1 cellular context compared by ENCODE assay signal in genomic region chr17:50693041-50693682, GRCh38.
TF ChIP-seq lines count a peak whose summit lies in the region.

No MANE protein-coding gene starts in this region.

TF ChIP-seq in HepG2, 621 proteins besides CTCF, POLR2A, EP300 and RAD21 (continued from another document and continues in another):
- 0 out of 2 replicates have a peak, but pooled peaks have one; percentile 29 for TF ChIP-seq PATZ1 (CRISPR knock-in tag; IDR thresholded peaks at IDR 0.05)
- no peak for TF ChIP-seq ZSCAN12 (CRISPR knock-in tag; IDR thresholded peaks at IDR 0.05)
- no peak for TF ChIP-seq ATM (IDR thresholded peaks at IDR 0.05; ENCODE audit: borderline replicate concordance)
- TF ChIP-seq BRCA1 (CRISPR knock-in tag; IDR thresholded peaks at IDR 0.05), result no peak
- TF ChIP-seq HES4 (CRISPR knock-in tag; IDR thresholded peaks at IDR 0.05; ENCODE audit: borderline replicate concordance), result no peak
- TF ChIP-seq LBX2 (CRISPR knock-in tag; IDR thresholded peaks at IDR 0.05; ENCODE audit: borderline replicate concordance), result no peak
- no peak for TF ChIP-seq RNF2 (conservative IDR thresholded peaks at IDR 0.05; ENCODE audit: low read depth)
- no peak for TF ChIP-seq PHF20 (CRISPR knock-in tag; IDR thresholded peaks at IDR 0.05)
- peak; percentile 52; the same call in 1 of the 2 replicates for TF ChIP-seq ISL2 (CRISPR knock-in tag; IDR thresholded peaks at IDR 0.05)
- TF ChIP-seq ONECUT2 (CRISPR knock-in tag; IDR thresholded peaks at IDR 0.05), result no peak
- TF ChIP-seq STAG1 (CRISPR knock-in tag; IDR thresholded peaks at IDR 0.05), result no peak
- no peak for TF ChIP-seq ZNF670 (CRISPR knock-in tag; IDR thresholded peaks at IDR 0.05; ENCODE audit: borderline replicate concordance)
- TF ChIP-seq KLF6 (CRISPR knock-in tag; IDR thresholded peaks at IDR 0.05), result peak; percentile 29; the same call in 1 of the 2 replicates
- TF ChIP-seq FOXJ3 (CRISPR knock-in tag; IDR thresholded peaks at IDR 0.05; ENCODE audit: borderline replicate concordance), result peak; percentile 51; the same call in 1 of the 2 replicates
- TF ChIP-seq MATR3 (CRISPR knock-in tag; IDR thresholded peaks at IDR 0.05), result no peak
- TF ChIP-seq SKI (IDR thresholded peaks at IDR 0.05; ENCODE audit: partially characterized antibody), result no peak
- no peak for TF ChIP-seq SP2 (CRISPR knock-in tag; IDR thresholded peaks at IDR 0.05)
- no peak for TF ChIP-seq PAWR (CRISPR knock-in tag; IDR thresholded peaks at IDR 0.05; ENCODE audit: borderline replicate concordance)
- no peak for TF ChIP-seq SP4 (CRISPR knock-in tag; IDR thresholded peaks at IDR 0.05)
- TF ChIP-seq KDM1A (CRISPR knock-in tag; IDR thresholded peaks at IDR 0.05), result no peak
- no peak for TF ChIP-seq ZNF605 (CRISPR knock-in tag; IDR thresholded peaks at IDR 0.05)
- TF ChIP-seq BATF2 (CRISPR knock-in tag; IDR thresholded peaks at IDR 0.05), result no peak
- TF ChIP-seq SMAD9 (CRISPR knock-in tag; IDR thresholded peaks at IDR 0.05), result no peak
- TF ChIP-seq ZBTB33 (CRISPR knock-in tag; IDR thresholded peaks at IDR 0.05), result no peak
- 0 out of 2 replicates have a peak, but pooled peaks have one; percentile 5 for TF ChIP-seq POLR2AphosphoS5 (IDR thresholded peaks at IDR 0.05; ENCODE audit: low read depth, low read length)
- no peak for TF ChIP-seq ZFY (CRISPR knock-in tag; IDR thresholded peaks at IDR 0.05)
- TF ChIP-seq ZNF549 (CRISPR knock-in tag; IDR thresholded peaks at IDR 0.05), result no peak
- no peak for TF ChIP-seq ZNF556 (CRISPR knock-in tag; IDR thresholded peaks at IDR 0.05; ENCODE audit: borderline replicate concordance)
- no peak for TF ChIP-seq ZNF33B (CRISPR knock-in tag; IDR thresholded peaks at IDR 0.05)
- peak; percentile 74 for TF ChIP-seq CREM (IDR thresholded peaks at IDR 0.05)
- TF ChIP-seq CREM (CRISPR knock-in tag; IDR thresholded peaks at IDR 0.05), result no peak
- TF ChIP-seq KLF13 (CRISPR knock-in tag; IDR thresholded peaks at IDR 0.05), result no peak
- no peak for TF ChIP-seq ZNF496 (CRISPR knock-in tag; IDR thresholded peaks at IDR 0.05; ENCODE audit: insufficient replicate concordance)
- TF ChIP-seq ZNF136 (CRISPR knock-in tag; IDR thresholded peaks at IDR 0.05; ENCODE audit: low read depth), result no peak
- TF ChIP-seq ZNF660 (CRISPR knock-in tag; IDR thresholded peaks at IDR 0.05; ENCODE audit: borderline replicate concordance, low read depth), result no peak
- no peak for TF ChIP-seq DNMT1 (CRISPR knock-in tag; IDR thresholded peaks at IDR 0.05)
- TF ChIP-seq CREB3 (CRISPR knock-in tag; IDR thresholded peaks at IDR 0.05), result no peak
- TF ChIP-seq HNF4G (IDR thresholded peaks at IDR 0.05; ENCODE audit: borderline replicate concordance, low read depth, low read length), result no peak
- no peak for TF ChIP-seq HNF4G (CRISPR knock-in tag; IDR thresholded peaks at IDR 0.05; ENCODE audit: borderline replicate concordance, low read depth)
- TF ChIP-seq SYNCRIP (IDR thresholded peaks at IDR 0.05; ENCODE audit: insufficient read depth, low read depth, low read length), result no peak
- no peak for TF ChIP-seq ZFAT (CRISPR knock-in tag; conservative IDR thresholded peaks at IDR 0.05)
- TF ChIP-seq ZNF589 (CRISPR knock-in tag; conservative IDR thresholded peaks at IDR 0.05), result no peak
- TF ChIP-seq ZNF280D (CRISPR knock-in tag; IDR thresholded peaks at IDR 0.05), result no peak
- no peak; a peak in 1 of 4 replicates for TF ChIP-seq REST (IDR thresholded peaks at IDR 0.05; ENCODE audit: borderline replicate concordance in 1 of 2, low read depth in 1 of 2, low read length in 2 of 2)
- no peak for TF ChIP-seq MXD3 (CRISPR knock-in tag; IDR thresholded peaks at IDR 0.05)
- no peak for TF ChIP-seq TAF15 (IDR thresholded peaks at IDR 0.05; ENCODE audit: low read depth, low read length, poor library complexity, severe bottlenecking)
- peak; percentile 91 for TF ChIP-seq FOXA3 (CRISPR knock-in tag; IDR thresholded peaks at IDR 0.05)
- TF ChIP-seq ZBTB34 (CRISPR knock-in tag; IDR thresholded peaks at IDR 0.05), result no peak
- TF ChIP-seq ZNF562 (CRISPR knock-in tag; IDR thresholded peaks at IDR 0.05; ENCODE audit: borderline replicate concordance), result no peak
- peak; percentile 59; the same call in 1 of the 2 replicates for TF ChIP-seq RCOR2 (CRISPR knock-in tag; IDR thresholded peaks at IDR 0.05)
- no peak for TF ChIP-seq SOX13 (IDR thresholded peaks at IDR 0.05)
- peak; percentile 35 to 91; a peak in 2 of 4 replicates for TF ChIP-seq SOX13 (CRISPR knock-in tag; conservative IDR thresholded peaks at IDR 0.05 in 1 of 2, IDR thresholded peaks at IDR 0.05 in 1 of 2)
- TF ChIP-seq GABPA (IDR thresholded peaks at IDR 0.05; ENCODE audit: low read depth, low read length), result no peak
- no peak for TF ChIP-seq GABPA (CRISPR knock-in tag; IDR thresholded peaks at IDR 0.05; ENCODE audit: low read depth)
- no peak for TF ChIP-seq KLF12 (CRISPR knock-in tag; IDR thresholded peaks at IDR 0.05; ENCODE audit: borderline replicate concordance)
- no peak for TF ChIP-seq SRSF9 (IDR thresholded peaks at IDR 0.05; ENCODE audit: borderline replicate concordance, insufficient read depth, low read depth, low read length, poor library complexity, severe bottlenecking)
- no peak for TF ChIP-seq ZNF546 (CRISPR knock-in tag; conservative IDR thresholded peaks at IDR 0.05)
- no peak for TF ChIP-seq NR3C1 (CRISPR knock-in tag; IDR thresholded peaks at IDR 0.05)
- no peak; the same call in 1 of the 2 replicates for TF ChIP-seq HOMEZ (CRISPR knock-in tag; IDR thresholded peaks at IDR 0.05; ENCODE audit: low read depth)
